28 cellular contexts compared by ENCODE assay signal in the genomic region with DNA sequence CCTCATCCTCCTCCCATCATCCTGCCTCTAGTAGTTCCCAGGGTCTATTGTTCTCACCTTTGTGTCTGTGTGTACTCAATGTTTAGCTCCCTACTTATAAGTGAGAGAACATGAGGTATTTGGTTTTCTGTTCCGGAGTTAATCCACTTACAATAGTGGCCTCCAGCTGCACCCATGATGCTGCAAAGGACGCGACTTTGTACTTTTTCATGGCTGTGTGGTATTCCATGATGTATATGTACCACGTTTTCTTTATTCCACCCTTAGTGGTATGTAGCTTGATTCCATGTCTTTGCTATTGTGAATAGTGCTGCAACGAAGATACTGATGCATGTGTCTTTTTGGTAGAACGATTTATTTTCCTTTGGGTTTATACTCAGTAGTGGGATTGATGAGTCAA. TPM values are rescaled to one million over a fixed set of nuclear protein-coding genes. Genes with fewer than 3 reads are reported as not detected.
DNase-seq lines count a peak whose midpoint lies in the region; ATAC-seq and TF ChIP-seq lines count a peak whose summit lies in the region.
"Had no signal": no experiment of that assay in that cellular context is flagged by ENCODE, and none has a peak within 500 bp of the region (broad histone marks: within the 10 kb centered on the region; RNA-seq: fewer than 3 reads in every experiment).

No MANE protein-coding gene starts in this region.

- peak overlapping the region; percentile 19; the same call in 1 of the 2 replicates for H3K4me3 ChIP-seq in ACC112 (ENCODE audit: low read depth, low read length)
- H3K4me3 ChIP-seq: HAP-1, SJCRH30 had no signal

- intact Hi-C loops in CD4-positive, alpha-beta T cell (cut with DNase I, micrococcal nuclease), result no loop called here
- intact Hi-C loops in activated CD8-positive, alpha-beta T cell treated with anti-CD3 and anti-CD28 coated beads for 36 hours (cut with micrococcal nuclease), result no loop called here

- peaks cover 14% of the 10 kb centered on the region for H3K9me3 Mint-ChIP-seq in CD4-positive, alpha-beta T cell
- peaks cover 14% of the 10 kb centered on the region for H3K9me3 Mint-ChIP-seq in activated CD8-positive, alpha-beta T cell treated with anti-CD3 and anti-CD28 coated beads for 36 hours
- H3K9me3 Mint-ChIP-seq in immature natural killer cell, result peaks cover 4 to 11% (median 5%) of the 10 kb centered on the region in 6 donors

- peaks cover 13% of the 10 kb centered on the region for H3K36me3 Mint-ChIP-seq in CD4-positive, alpha-beta T cell (ENCODE audit: low read depth)
- H3K36me3 Mint-ChIP-seq in activated CD8-positive, alpha-beta T cell treated with anti-CD3 and anti-CD28 coated beads for 36 hours (ENCODE audit: low read depth), result peaks cover 4% of the 10 kb centered on the region
- no peaks in the 10 kb centered on the region for H3K36me3 Mint-ChIP-seq in immature natural killer cell
- H3K36me3 Mint-ChIP-seq: mesothelial cell of epicardium had no signal

- no peaks in the 10 kb centered on the region for H3K4me1 ChIP-seq in ACC112 (ENCODE audit: control insufficient read depth, insufficient read depth, low read length, unreplicated experiment)
- H3K4me1 ChIP-seq: HAP-1, SJCRH30 had no signal

- H3K4me3 Mint-ChIP-seq in CD4-positive, alpha-beta T cell, result peak overlapping the region; percentile 9
- peak overlapping the region; percentile 15 for H3K4me3 Mint-ChIP-seq in activated CD8-positive, alpha-beta T cell treated with anti-CD3 and anti-CD28 coated beads for 36 hours
- peak overlapping the region in 4 of 5 donors; percentile 13 to 71 (median 21) for H3K4me3 Mint-ChIP-seq in immature natural killer cell

- H3K27me3 ChIP-seq in ACC112 (ENCODE audit: insufficient read depth, low read length), result peaks cover 15% of the 10 kb centered on the region
- peaks cover 5% of the 10 kb centered on the region for H3K27me3 ChIP-seq in CD4-positive, alpha-beta T cell (ENCODE audit: control insufficient read depth, insufficient read depth, low read length)
- H3K27me3 ChIP-seq: Peyer's patch, SJCRH30 had no signal

- peaks cover 10% of the 10 kb centered on the region for H3K4me1 Mint-ChIP-seq in CD4-positive, alpha-beta T cell (ENCODE audit: low read depth)
- H3K4me1 Mint-ChIP-seq in activated CD8-positive, alpha-beta T cell treated with anti-CD3 and anti-CD28 coated beads for 36 hours (ENCODE audit: low read depth), result peaks cover 22% of the 10 kb centered on the region
- peaks cover 10 to 26% of the 10 kb centered on the region in 2 donors for H3K4me1 Mint-ChIP-seq in immature natural killer cell

- peaks cover 4% of the 10 kb centered on the region for H3K9me3 ChIP-seq in CD4-positive, alpha-beta T cell (ENCODE audit: control insufficient read depth, low read length)
- H3K9me3 ChIP-seq: Peyer's patch, SJCRH30 had no signal

- no peak for TF ChIP-seq CTCF in CD4-positive, alpha-beta T cell (IDR thresholded peaks at IDR 0.05)
- no peak for TF ChIP-seq CTCF in activated CD8-positive, alpha-beta T cell treated with anti-CD3 and anti-CD28 coated beads for 36 hours (IDR thresholded peaks at IDR 0.05)

- peaks cover 11% of the 10 kb centered on the region for H3K27me3 Mint-ChIP-seq in CD4-positive, alpha-beta T cell
- H3K27me3 Mint-ChIP-seq in activated CD8-positive, alpha-beta T cell treated with anti-CD3 and anti-CD28 coated beads for 36 hours, result peaks cover 7% of the 10 kb centered on the region
- H3K27me3 Mint-ChIP-seq in immature natural killer cell (ENCODE audit: low read depth in 3 of 3), result peaks cover 12 to 23% (median 22%) of the 10 kb centered on the region in 3 donors

- H3K36me3 ChIP-seq in ACC112 (ENCODE audit: insufficient read depth, low read length), result no peaks in the 10 kb centered on the region
- H3K36me3 ChIP-seq: cardiac muscle cell, gastroesophageal sphincter, HAP-1, Peyer's patch, SJCRH30, tibial artery had no signal

- DNase-seq in CD4-positive, alpha-beta T cell, result no peak
- DNase-seq in activated CD8-positive, alpha-beta T cell treated with anti-CD3 and anti-CD28 coated beads for 36 hours, result no peak
- no peak for DNase-seq in immature natural killer cell
- no peak for DNase-seq in NCI-H345 treated with DMSO at 0.1 percent for 48 hours (lab: John Stamatoyannopoulos, UW; ENCODE audit: unreplicated experiment)
- DNase-seq in NCI-H526 (lab: John Stamatoyannopoulos, UW), result no peak
- DNase-seq: activated CD4-positive, alpha-beta T cell treated with anti-CD3 and anti-CD28 coated beads for 48 hours; activated effector memory CD4-positive, alpha-beta T cell treated with anti-CD3 and anti-CD28 coated beads, Interleukin-2, amount 50 U/mL, for 16 hours; amygdala; cortex of kidney; DMS 273 treated with DMSO at 0.1 percent for 48 hours; hypothalamus; left ventricle myocardium superior; NCI-H1092; NCI-H187; NCI-H2171 treated with DMSO at 0.1 percent for 48 hours; NCI-H524 treated with DMSO at 0.1 percent for 48 hours; SJCRH30; stimulated activated naive CD8-positive, alpha-beta T cell treated with anti-CD3 and anti-CD28 coated beads, Interleukin-15, amount 100 ng/mL, for 72 hours; tibial artery had no signal

- H3K27ac Mint-ChIP-seq in CD4-positive, alpha-beta T cell, result peak overlapping the region; percentile 24
- H3K27ac Mint-ChIP-seq in activated CD8-positive, alpha-beta T cell treated with anti-CD3 and anti-CD28 coated beads for 36 hours, result no peak overlapping the region
- peak overlapping the region in 2 of 6 donors; percentile 33 to 34 for H3K27ac Mint-ChIP-seq in immature natural killer cell
- H3K27ac Mint-ChIP-seq: mesothelial cell of epicardium; nephron; stimulated activated naive CD8-positive, alpha-beta T cell treated with anti-CD3 and anti-CD28 coated beads, Interleukin-15, amount 100 ng/mL, for 72 hours had no signal

- ATAC-seq in CD4-positive, alpha-beta T cell (ENCODE audit: poor library complexity), result no peak
- ATAC-seq in activated CD8-positive, alpha-beta T cell treated with anti-CD3 and anti-CD28 coated beads for 36 hours, result no peak
- ATAC-seq in GM18858 (IDR thresholded peaks at IDR 0.05; ENCODE audit: unreplicated experiment), result no peak
- ATAC-seq: gastroesophageal sphincter; left ventricle myocardium superior; sciatic nerve; stimulated activated naive CD8-positive, alpha-beta T cell treated with anti-CD3 and anti-CD28 coated beads, Interleukin-15, amount 100 ng/mL, for 72 hours had no signal

- H3K79me2 ChIP-seq in ACC112 (ENCODE audit: control insufficient read depth, insufficient read depth, low read length, unreplicated experiment), result no peaks in the 10 kb centered on the region

- CTCF ChIA-PET in CD4-positive, alpha-beta T cell (lab: Charles Lee), result interaction anchor here (1.2 to 7.8 kb wide), 3 partner anchors 17 to 237 kb away, joined by 3 to 50 read pairs (median 7); a partner anchor contains a TSS
- CTCF ChIA-PET in activated CD8-positive, alpha-beta T cell treated with anti-CD3 and anti-CD28 coated beads for 36 hours (lab: Charles Lee), result interaction anchor here (15.0 kb wide), 1 partner anchor 16 kb away, joined by 180 read pairs; a partner anchor contains a TSS

- no peak overlapping the region for H2AFZ ChIP-seq in ACC112 (ENCODE audit: low read length, unreplicated experiment)

- no peak overlapping the region for H3K27ac ChIP-seq in ACC112 (ENCODE audit: low read depth, low read length)
- H3K27ac ChIP-seq in CD4-positive, alpha-beta T cell (ENCODE audit: low read depth, low read length), result no peak overlapping the region
- H3K27ac ChIP-seq: cardiac muscle cell, gastroesophageal sphincter, Peyer's patch, SJCRH30, tibial artery had no signal

- POLR2A ChIA-PET in CD4-positive, alpha-beta T cell (lab: Charles Lee), result interaction anchor here (2.6 kb wide), 1 partner anchor 17 kb away, joined by 12 read pairs; no protein-coding TSS in a partner anchor
- POLR2A ChIA-PET in activated CD8-positive, alpha-beta T cell treated with anti-CD3 and anti-CD28 coated beads for 36 hours (lab: Charles Lee), result interaction anchor here (0.9 to 1.4 kb wide), 3 partner anchors 17 to 305 kb away, joined by 3 to 7 read pairs (median 3); no protein-coding TSS in a partner anchor

RNA-seq across cellular contexts. Expression of a gene that starts 18.5 kb away (rescaled TPM):
- total RNA-seq in CD4-positive, alpha-beta T cell, result 10 to 100 TPM; 39.8 to 40.4 TPM
- total RNA-seq in activated CD8-positive, alpha-beta T cell treated with anti-CD3 and anti-CD28 coated beads for 36 hours, result 10 to 100 TPM; 27.7 to 27.9 TPM
- 10 to 100 TPM; 44.5 to 81.1 (median 63.6) TPM for polyA plus RNA-seq in immature natural killer cell

RNA-seq across cellular contexts. Expression of a gene that starts 40.1 kb away (rescaled TPM):
- total RNA-seq in CD4-positive, alpha-beta T cell, result 10 to 100 TPM; 22.7 to 24.8 TPM
- 10 to 100 TPM; 80.2 to 83.3 TPM for total RNA-seq in activated CD8-positive, alpha-beta T cell treated with anti-CD3 and anti-CD28 coated beads for 36 hours
- polyA plus RNA-seq in immature natural killer cell, result 100 to 1,000 TPM; 140 to 232 (median 209) TPM
